In genomic region chr12:27539191-27539631, GRCh38 we compare ENCODE assay signal across 17 cellular contexts. TPM values are rescaled to one million over a fixed set of nuclear protein-coding genes. Genes with fewer than 3 reads are reported as not detected.
A peak's percentile ranks its signal among the peaks of the same experiment; 100 is the strongest.
DNase-seq lines count a peak whose midpoint lies in the region; ATAC-seq and TF ChIP-seq lines count a peak whose summit lies in the region.
"Had no signal": no experiment of that assay in that cellular context is flagged by ENCODE, and none has a peak within 500 bp of the region (broad histone marks: within the 10 kb centered on the region; RNA-seq: fewer than 3 reads in every experiment).

No MANE protein-coding gene starts in this region.

- H3K36me3 ChIP-seq in Panc1 (ENCODE audit: control insufficient read depth, insufficient read depth, low read length), result no peaks in the 10 kb centered on the region
- no peaks in the 10 kb centered on the region for H3K36me3 ChIP-seq in parathyroid adenoma (ENCODE audit: control insufficient read depth, insufficient read depth, low read length)
- H3K36me3 ChIP-seq: SJCRH30 had no signal

- H3K4me1 ChIP-seq in Panc1 (ENCODE audit: control insufficient read depth, insufficient read depth, low read length) (peaks cover 41% of the 10 kb centered on the region), parathyroid adenoma (peaks cover 5% of the 10 kb centered on the region)
- H3K4me1 ChIP-seq: SJCRH30 had no signal

- peaks cover 16% of the 10 kb centered on the region for H3K79me2 ChIP-seq in parathyroid adenoma

- no TSS peak for BruUV-seq in Panc1 (replicated peaks; lab: Mats Ljungman, UMichigan)

- H3K4me2 ChIP-seq in parathyroid adenoma (ENCODE audit: low read length), result peak overlapping the region; percentile 30
- H3K4me2 ChIP-seq: KMS-11 had no signal

- H3K4me3 Mint-ChIP-seq in stimulated activated effector memory CD8-positive, alpha-beta T cell treated with anti-CD3 and anti-CD28 coated beads, Interleukin-12 subunit alpha, Interleukin-12 subunit beta, amount 100 ng/mL, for 72 hours, result no peak overlapping the region
- H3K4me3 Mint-ChIP-seq: activated CD8-positive, alpha-beta memory T cell treated with anti-CD3 and anti-CD28 coated beads, Interleukin-2, amount 10 ng/mL, durations not matched to agents 7 days and 5 days; activated naive CD8-positive, alpha-beta T cell; neural crest cell had no signal

- H3K4me3 ChIP-seq in Panc1 (ENCODE audit: low read depth in 2 of 2, low read length in 2 of 2) (no peak overlapping the region), foreskin fibroblast (ENCODE audit: low read depth in 1 of 2, low read length in 2 of 2) (no peak overlapping the region), parathyroid adenoma (ENCODE audit: low read depth, low read length) (no peak overlapping the region)
- H3K4me3 ChIP-seq: SJCRH30 had no signal

- DNase-seq in Panc1 (ENCODE audit: low read depth, low spot score) (no peak), foreskin fibroblast (peak; percentile 65 to 76), OCI-M2 (lab: John Stamatoyannopoulos, UW; ENCODE audit: unreplicated experiment) (no peak)
- no peak for DNase-seq in activated effector memory CD4-positive, alpha-beta T cell treated with anti-CD3 and anti-CD28 coated beads, Interleukin-2, amount 50 U/mL, for 16 hours
- no peak for DNase-seq in stimulated activated effector memory CD8-positive, alpha-beta T cell treated with anti-CD3 and anti-CD28 coated beads, Interleukin-12 subunit alpha, Interleukin-12 subunit beta, amount 100 ng/mL, for 72 hours (ENCODE audit: low spot score in 2 of 2)
- DNase-seq in activated CD4-positive, alpha-beta T cell treated with anti-CD3 and anti-CD28 coated beads for 48 hours, result no peak
- DNase-seq: activated CD8-positive, alpha-beta memory T cell treated with anti-CD3 and anti-CD28 coated beads, Interleukin-2, amount 10 ng/mL, durations not matched to agents 7 days and 5 days; dermis blood vessel endothelial cell; DMS79; NCI-H1930; NCI-H748 treated with DMSO at 0.1 percent for 48 hours; SJCRH30 had no signal

- H3K27ac ChIP-seq in C4-2B (peak overlapping the region; percentile 71; the same call in 1 of the 2 replicates), Panc1 (ENCODE audit: low read length) (peak overlapping the region; percentile 51), parathyroid adenoma (peak overlapping the region; percentile 3)
- H3K27ac ChIP-seq: KMS-11, SJCRH30 had no signal

- TF ChIP-seq CTCF in C4-2B (conservative IDR thresholded peaks at IDR 0.05) (no peak), Panc1 (IDR thresholded peaks at IDR 0.05) (no peak), foreskin fibroblast (IDR thresholded peaks at IDR 0.05; ENCODE audit: low read depth, low read length) (no peak), parathyroid adenoma (IDR thresholded peaks at IDR 0.05) (no peak)

- in situ Hi-C loops in Panc1 (cut with HindIII; ENCODE audit: low pct_unique_long_range_greater_than_20kb, low sequenced_read_pairs), result no loop called here

- CTCF ChIA-PET in Panc1 (lab: Charles Lee), result interaction anchor here (0.5 to 1.1 kb wide), 2 partner anchors 9 to 27 kb away, joined by 3 read pairs; no protein-coding TSS in a partner anchor

- no peak overlapping the region for H3K27ac Mint-ChIP-seq in stimulated activated effector memory CD8-positive, alpha-beta T cell treated with anti-CD3 and anti-CD28 coated beads, Interleukin-12 subunit alpha, Interleukin-12 subunit beta, amount 100 ng/mL, for 72 hours
- H3K27ac Mint-ChIP-seq: activated CD8-positive, alpha-beta memory T cell treated with anti-CD3 and anti-CD28 coated beads, Interleukin-2, amount 10 ng/mL, durations not matched to agents 7 days and 5 days; activated naive CD8-positive, alpha-beta T cell had no signal

- no peaks in the 10 kb centered on the region for H3K27me3 ChIP-seq in Panc1 (ENCODE audit: control insufficient read depth, insufficient read depth, low read length)
- no peaks in the 10 kb centered on the region for H3K27me3 ChIP-seq in parathyroid adenoma (ENCODE audit: control insufficient read depth, insufficient read depth, low read length)
- H3K27me3 ChIP-seq: SJCRH30 had no signal

- H3K9me3 ChIP-seq in Panc1 (ENCODE audit: control insufficient read depth, insufficient read depth, low read depth, low read length) (no peaks in the 10 kb centered on the region), parathyroid adenoma (ENCODE audit: control insufficient read depth, low read length) (no peaks in the 10 kb centered on the region)
- H3K9me3 ChIP-seq: SJCRH30 had no signal

- intact Hi-C loops in Panc1 (cut with micrococcal nuclease; ENCODE audit: unreplicated experiment), result no loop called here

- peak; percentile 84 for ATAC-seq in Panc1
- ATAC-seq in stimulated activated effector memory CD8-positive, alpha-beta T cell treated with anti-CD3 and anti-CD28 coated beads, Interleukin-12 subunit alpha, Interleukin-12 subunit beta, amount 100 ng/mL, for 72 hours, result no peak
- ATAC-seq: activated CD8-positive, alpha-beta memory T cell treated with anti-CD3 and anti-CD28 coated beads, Interleukin-2, amount 10 ng/mL, durations not matched to agents 7 days and 5 days had no signal

- no peaks in the 10 kb centered on the region for H3K9me3 Mint-ChIP-seq in stimulated activated effector memory CD8-positive, alpha-beta T cell treated with anti-CD3 and anti-CD28 coated beads, Interleukin-12 subunit alpha, Interleukin-12 subunit beta, amount 100 ng/mL, for 72 hours

- H3K36me3 Mint-ChIP-seq in stimulated activated effector memory CD8-positive, alpha-beta T cell treated with anti-CD3 and anti-CD28 coated beads, Interleukin-12 subunit alpha, Interleukin-12 subunit beta, amount 100 ng/mL, for 72 hours, result no peaks in the 10 kb centered on the region
- H3K36me3 Mint-ChIP-seq: activated CD8-positive, alpha-beta memory T cell treated with anti-CD3 and anti-CD28 coated beads, Interleukin-2, amount 10 ng/mL, durations not matched to agents 7 days and 5 days had no signal

- no peak overlapping the region for H3K9ac ChIP-seq in parathyroid adenoma
- H3K9ac ChIP-seq: KMS-11 had no signal

- H3K4me1 Mint-ChIP-seq in stimulated activated effector memory CD8-positive, alpha-beta T cell treated with anti-CD3 and anti-CD28 coated beads, Interleukin-12 subunit alpha, Interleukin-12 subunit beta, amount 100 ng/mL, for 72 hours, result peaks cover 8% of the 10 kb centered on the region

- POLR2A ChIA-PET in Panc1 (lab: Charles Lee), result no interaction called here

- H2AFZ ChIP-seq in parathyroid adenoma, result no peak overlapping the region

RNA-seq across cellular contexts. Expression of gene PPFIBP1, which starts 15.2 kb away (rescaled TPM):
- 88.6 TPM for total RNA-seq in Panc1 (2021; ENCODE audit: unreplicated experiment)
- polyA plus RNA-seq in Panc1 (2012; ENCODE audit: insufficient read length), result 36.9 TPM

Comparison
In these comparisons a context has a peak if more than half of its experiments do, and no peak if none do; other contexts are left out.
1. H3K27ac ChIP-seq: peak in every context shown above with its lines; median percentile 71 in C4-2B; 51 in Panc1; 3 in parathyroid adenoma.
2. DNase-seq: peak in foreskin fibroblast (2 of 2); none in Panc1 (single experiment), activated effector memory CD4-positive, alpha-beta T cell treated with anti-CD3 and anti-CD28 coated beads, Interleukin-2, amount 50 U/mL, for 16 hours (single experiment), stimulated activated effector memory CD8-positive, alpha-beta T cell treated with anti-CD3 and anti-CD28 coated beads, Interleukin-12 subunit alpha, Interleukin-12 subunit beta, amount 100 ng/mL, for 72 hours (0 of 2), activated CD4-positive, alpha-beta T cell treated with anti-CD3 and anti-CD28 coated beads for 48 hours (single experiment) and OCI-M2 (single experiment).